Comparison of ENCODE assay signal across 23 cellular contexts in genomic region chr2:176818653-176819052, GRCh38.
"Had no signal": no experiment of that assay in that cellular context is flagged by ENCODE, and none has a peak within 500 bp of the region (broad histone marks: within the 10 kb centered on the region; RNA-seq: fewer than 3 reads in every experiment).

No MANE protein-coding gene starts in this region.

- H3K36me3 Mint-ChIP-seq: immature natural killer cell; stimulated activated naive B cell treated with anti-CD40 and anti-IgM and Interleukin-4, amounts not matched to agents 10 μg/mL and 1 μg/mL and 100 μg/mL, for 72 hours had no signal

- DNase-seq: colonic mucosa; dorsolateral prefrontal cortex; effector memory CD4-positive, alpha-beta T cell; gastrocnemius medialis; heart right ventricle; hypothalamus; immature natural killer cell; left ventricle myocardium inferior; mesendoderm; naive thymus-derived CD4-positive, alpha-beta T cell; posterior cingulate gyrus; sigmoid colon; stimulated activated CD4-positive, alpha-beta T cell treated with anti-CD3 and anti-CD28 coated beads, Interleukin-2, amount 100 ng/mL, for 24 hours; stimulated activated CD4-positive, alpha-beta T cell treated with anti-CD3 and anti-CD28 coated beads, Interleukin-4, amount 100 ng/mL, for 4 hours; stimulated activated naive B cell treated with anti-CD40 and anti-IgM and Interleukin-4, amounts not matched to agents 10 μg/mL and 1 μg/mL and 100 μg/mL, for 72 hours; stimulated activated naive CD8-positive, alpha-beta T cell treated with anti-CD3 and anti-CD28 coated beads, Interleukin-15, amount 100 ng/mL, for 72 hours; transverse colon had no signal

- H3K4me3 ChIP-seq: colonic mucosa, dorsolateral prefrontal cortex, gastrocnemius medialis, heart right ventricle, left ventricle myocardium inferior, lung, sigmoid colon, skin epidermis, thoracic aorta, transverse colon had no signal

- H3K27me3 ChIP-seq: sigmoid colon, transverse colon had no signal

- FAIRE-seq: endometrium, keratinocyte had no signal

- H3K36me3 ChIP-seq: colonic mucosa, gastrocnemius medialis, heart right ventricle, left ventricle myocardium inferior, sigmoid colon, thoracic aorta, transverse colon had no signal

- H3K9me3 Mint-ChIP-seq: immature natural killer cell; naive thymus-derived CD4-positive, alpha-beta T cell; neural crest cell; stimulated activated naive B cell treated with anti-CD40 and anti-IgM and Interleukin-4, amounts not matched to agents 10 μg/mL and 1 μg/mL and 100 μg/mL, for 72 hours; stimulated activated naive CD8-positive, alpha-beta T cell treated with anti-CD3 and anti-CD28 coated beads, Interleukin-15, amount 100 ng/mL, for 72 hours had no signal

- H3K27ac ChIP-seq: colonic mucosa, gastrocnemius medialis, heart right ventricle, left ventricle myocardium inferior, sigmoid colon, thoracic aorta, transverse colon had no signal

- H3K4me1 ChIP-seq: colonic mucosa, left ventricle myocardium inferior, transverse colon had no signal

- H3K27me3 Mint-ChIP-seq: stimulated activated naive CD8-positive, alpha-beta T cell treated with anti-CD3 and anti-CD28 coated beads, Interleukin-15, amount 100 ng/mL, for 72 hours had no signal

- H3K4me3 Mint-ChIP-seq: immature natural killer cell; naive thymus-derived CD4-positive, alpha-beta T cell; neural crest cell; stimulated activated naive B cell treated with anti-CD40 and anti-IgM and Interleukin-4, amounts not matched to agents 10 μg/mL and 1 μg/mL and 100 μg/mL, for 72 hours; stimulated activated naive CD8-positive, alpha-beta T cell treated with anti-CD3 and anti-CD28 coated beads, Interleukin-15, amount 100 ng/mL, for 72 hours had no signal

- H3K27ac Mint-ChIP-seq: immature natural killer cell; stimulated activated naive B cell treated with anti-CD40 and anti-IgM and Interleukin-4, amounts not matched to agents 10 μg/mL and 1 μg/mL and 100 μg/mL, for 72 hours; stimulated activated naive CD8-positive, alpha-beta T cell treated with anti-CD3 and anti-CD28 coated beads, Interleukin-15, amount 100 ng/mL, for 72 hours had no signal

- H3K9me3 ChIP-seq: colonic mucosa, heart right ventricle, left ventricle myocardium inferior, sigmoid colon, thoracic aorta, transverse colon had no signal
